9 cellular contexts compared by ENCODE assay signal in genomic region chr10:43221419-43222293, GRCh38. TPM values are rescaled to one million over a fixed set of nuclear protein-coding genes. Genes with fewer than 3 reads are reported as not detected.
DNase-seq lines count a peak whose midpoint lies in the region; ATAC-seq and TF ChIP-seq lines count a peak whose summit lies in the region.
"Had no signal": no experiment of that assay in that cellular context is flagged by ENCODE, and none has a peak within 500 bp of the region (broad histone marks: within the 10 kb centered on the region; RNA-seq: fewer than 3 reads in every experiment).

No MANE protein-coding gene starts in this region.

- H3K9me3 ChIP-seq in Peyer's patch (no peaks in the 10 kb centered on the region), smooth muscle cell (replicated peaks; ENCODE audit: low read depth) (no peaks in the 10 kb centered on the region)

- H2AFZ ChIP-seq in smooth muscle cell (ENCODE audit: low read depth): no peak overlapping the region

- no peak for TF ChIP-seq POLR2A in Peyer's patch (IDR thresholded peaks at IDR 0.05)

- peak; percentile 26 for DNase-seq in activated CD4-positive, CD25-positive, alpha-beta regulatory T cell treated with anti-CD3 and anti-CD28 coated beads, Interleukin-2, amount 50 U/mL, for 72 hours
- peak in 2 of 3 donors; percentile 39 to 47 for DNase-seq in Peyer's patch
- no peak for DNase-seq in fibroblast of pulmonary artery (ENCODE audit: low read depth)
- no peak for DNase-seq in smooth muscle cell (lab: John Stamatoyannopoulos, UW; ENCODE audit: unreplicated experiment)
- DNase-seq in NOMO-1 treated with dmso at 0.1 percent for 144 hours (lab: John Stamatoyannopoulos, UW; ENCODE audit: unreplicated experiment): no peak
- DNase-seq: effector memory CD4-positive, alpha-beta T cell had no signal

- H3K27me3 ChIP-seq in Peyer's patch: no peaks in the 10 kb centered on the region
- H3K27me3 ChIP-seq in smooth muscle cell (ENCODE audit: low read depth): peaks cover 19% of the 10 kb centered on the region

- no peaks in the 10 kb centered on the region for H3K4me1 ChIP-seq in Peyer's patch
- no peaks in the 10 kb centered on the region for H3K4me1 ChIP-seq in smooth muscle cell (ENCODE audit: low read depth)

- no peak overlapping the region for H3K9ac ChIP-seq in smooth muscle cell (ENCODE audit: low read depth)

- H4K20me1 ChIP-seq in smooth muscle cell (ENCODE audit: low read depth): no peaks in the 10 kb centered on the region

- H3K36me3 ChIP-seq in Peyer's patch (no peaks in the 10 kb centered on the region), smooth muscle cell (ENCODE audit: low read depth) (no peaks in the 10 kb centered on the region)

- H3K4me3 ChIP-seq in Peyer's patch: no peak overlapping the region
- no peak overlapping the region for H3K4me3 ChIP-seq in fibroblast of pulmonary artery (replicated peaks; ENCODE audit: low read depth, low read length)
- H3K4me3 ChIP-seq in smooth muscle cell: no peak overlapping the region

- 71% methylated on average over 20 of the region's 20 CpGs for WGBS in smooth muscle cell (ENCODE audit: low lambda C conversion rate)

- no peaks in the 10 kb centered on the region for H3K79me2 ChIP-seq in smooth muscle cell (ENCODE audit: low read depth)

- ATAC-seq in activated CD4-positive, CD25-positive, alpha-beta regulatory T cell treated with anti-CD3 and anti-CD28 coated beads, Interleukin-2, amount 50 U/mL, for 24 hours: no peak
- ATAC-seq in GM19467 (IDR thresholded peaks at IDR 0.05; ENCODE audit: unreplicated experiment) (no peak), GM19324 (IDR thresholded peaks at IDR 0.05; ENCODE audit: low FRiP score, unreplicated experiment) (no peak)

- TF ChIP-seq CTCF in Peyer's patch (IDR thresholded peaks at IDR 0.05) (peak in 1 of 6 experiments; percentile 13), fibroblast of pulmonary artery (IDR thresholded peaks at IDR 0.05; ENCODE audit: low read length, missing control alignments) (peak; percentile 15), smooth muscle cell (IDR thresholded peaks at IDR 0.05; ENCODE audit: borderline replicate concordance, insufficient read depth, poor library complexity, severe bottlenecking) (peak; percentile 4)

- H3K4me2 ChIP-seq in smooth muscle cell: no peak overlapping the region

- H3K27ac ChIP-seq in Peyer's patch (no peak overlapping the region), smooth muscle cell (ENCODE audit: low read depth) (no peak overlapping the region)

- H3F3A ChIP-seq in smooth muscle cell (ENCODE audit: low read depth): no peaks in the 10 kb centered on the region

RNA-seq across cellular contexts. Expression of gene RASGEF1A, which starts 45.2 kb away (rescaled TPM):
- total RNA-seq in Peyer's patch (1 to 10 TPM in 1 of 4 donors, not detected in 3; 3.0 TPM), smooth muscle cell (5.9 and 8.9 TPM in 2 replicates)
- polyA plus RNA-seq in smooth muscle cell: 7.7 and 7.9 TPM in 2 replicates

Comparison
In these comparisons a context has a peak if more than half of its experiments do, and no peak if none do; other contexts are left out.
1. DNase-seq: peak in activated CD4-positive, CD25-positive, alpha-beta regulatory T cell treated with anti-CD3 and anti-CD28 coated beads, Interleukin-2, amount 50 U/mL, for 72 hours (single experiment) and Peyer's patch (2 of 3); none in fibroblast of pulmonary artery (single experiment), smooth muscle cell (single experiment) and NOMO-1 treated with dmso at 0.1 percent for 144 hours (single experiment).